In the genomic region with DNA sequence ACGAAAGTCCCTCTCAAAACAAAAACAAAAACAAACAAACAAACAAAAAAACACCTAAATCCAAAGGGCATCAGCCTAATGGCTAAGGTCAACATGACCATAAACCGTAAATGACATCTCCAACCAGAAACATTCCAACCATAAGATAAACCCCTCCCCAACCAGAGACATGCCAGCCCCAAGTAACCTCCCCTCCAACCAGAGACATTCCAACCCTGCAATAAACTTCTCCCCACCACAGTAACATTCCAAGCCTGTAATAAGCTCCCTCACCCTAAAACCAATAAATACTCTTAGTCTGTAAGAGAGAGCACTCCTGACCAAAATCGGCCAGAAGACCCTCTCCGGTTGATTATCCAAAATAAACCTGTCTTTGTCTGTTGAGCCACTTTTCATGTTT, we compare ENCODE assay signal across 5 cellular contexts. TPM values are rescaled to one million over a fixed set of nuclear protein-coding genes. Genes with fewer than 3 reads are reported as not detected.
"Had no signal": no experiment of that assay in that cellular context is flagged by ENCODE, and none has a peak within 500 bp of the region (broad histone marks: within the 10 kb centered on the region; RNA-seq: fewer than 3 reads in every experiment).

No MANE protein-coding gene starts in this region.

RNA-seq across cellular contexts. Expression of a gene that starts 22.1 kb away (rescaled TPM):
- total RNA-seq: activated CD4-positive, alpha-beta memory T cell treated with anti-CD3 and anti-CD28 coated beads for 36 hours; activated CD4-positive, alpha-beta T cell treated with anti-CD3 and anti-CD28 coated beads, Interleukin-2, amount 10 ng/mL, durations not matched to agents 24 days and 14 days; mononuclear cell; natural killer cell; T-helper 1 cell treated with Interleukin-12 subunit alpha and Interleukin-12 subunit beta and Interleukin-4 antibody, amounts not matched to agents 30 ng/mL and 1 ng/mL, for 36 hours had no signal
